ENCODE assay signal across 8 cellular contexts in genomic region chr2:110204408-110205385, GRCh38. TPM values are rescaled to one million over a fixed set of nuclear protein-coding genes. Genes with fewer than 3 reads are reported as not detected.
A peak's percentile ranks its signal among the peaks of the same experiment; 100 is the strongest.
DNase-seq lines count a peak whose midpoint lies in the region; ATAC-seq, FAIRE-seq and TF ChIP-seq lines count a peak whose summit lies in the region.

NPHP1 (minus strand) TSS chr2:110205013; CDS start chr2:110204968, 45 bp downstream.

- DNase-seq in AG09319 (ENCODE audit: extremely low read depth, low read depth) = peak; percentile 49
- DNase-seq in NCI-H2227 (lab: John Stamatoyannopoulos, UW; ENCODE audit: unreplicated experiment) = peak; percentile 94
- DNase-seq in activated CD4-positive, CD25-positive, alpha-beta regulatory T cell treated with anti-CD3 and anti-CD28 coated beads, Interleukin-2, amount 50 U/mL, for 16 hours (ENCODE audit: low read depth, low spot score) = peak; percentile 63
- DNase-seq in central memory CD4-positive, alpha-beta T cell = peak; percentile 82
- DNase-seq in keratinocyte (ENCODE audit: low read depth, low spot score) = no peak
- peak; percentile 62 to 85 (median 82) for DNase-seq in stimulated activated CD4-positive, alpha-beta T cell treated with anti-CD3 and anti-CD28 coated beads, Interleukin-12 subunit alpha, Interleukin-12 subunit beta, amount 100 ng/mL, for 48 hours (ENCODE audit: low read depth in 2 of 3, low spot score in 1 of 3)

- peak within 1 kb of the TSS; percentile 78 for H3K27ac ChIP-seq in keratinocyte (ENCODE audit: control insufficient read depth, insufficient read depth, low read length)

- H3K9me3 ChIP-seq in keratinocyte (ENCODE audit: control insufficient read depth, low read depth, low read length) = no peaks in the 10 kb centered on the region

- peaks cover 18% of the 10 kb centered on the region for H3K4me1 ChIP-seq in keratinocyte (ENCODE audit: control insufficient read depth, extremely low read depth, insufficient read depth, low read length)

- ATAC-seq in HG03139 (IDR thresholded peaks at IDR 0.05; ENCODE audit: unreplicated experiment) = peak; percentile 92

- no peaks in the 10 kb centered on the region for H3K27me3 ChIP-seq in keratinocyte (ENCODE audit: control insufficient read depth, extremely low read depth, insufficient read depth, low read length)

- peak within 1 kb of the TSS; percentile 81 for H3K9ac ChIP-seq in keratinocyte (ENCODE audit: control insufficient read depth, extremely low read depth, insufficient read depth, low read length)

- dilution Hi-C loops in keratinocyte (cut with MboI; ENCODE audit: extremely low pct_ligation_motif_present, low sequenced_read_pairs) = no loop called here

- H3K4me3 ChIP-seq in keratinocyte (ENCODE audit: control insufficient read depth in 2 of 3, extremely low read depth in 1 of 3, insufficient read depth in 2 of 3, low read depth in 1 of 3, low read length in 3 of 3) = peak within 1 kb of the TSS; percentile 50 to 89 (median 85)

- H3K4me2 ChIP-seq in keratinocyte (ENCODE audit: control insufficient read depth, extremely low read depth, insufficient read depth, low read depth, low read length) = peak within 1 kb of the TSS; percentile 99

- TF ChIP-seq POLR2A in GM18951 (IDR thresholded peaks at IDR 0.05; ENCODE audit: extremely low read depth, insufficient read depth, insufficient read length) = peak; percentile 73

- no peaks in the 10 kb centered on the region for H3K9me1 ChIP-seq in keratinocyte (ENCODE audit: control insufficient read depth, extremely low read depth, insufficient read depth, low read length)

- TF ChIP-seq CTCF in AG09319 (IDR thresholded peaks at IDR 0.05; ENCODE audit: low read depth, low read length) (no peak), keratinocyte (optimal IDR thresholded peaks at IDR 0.05 in 1 of 3, IDR thresholded peaks at IDR 0.05 in 1 of 3, conservative IDR thresholded peaks at IDR 0.05 in 1 of 3; ENCODE audit: extremely low read depth in 1 of 3, insufficient read depth in 2 of 3, low read length in 3 of 3) (no peak)

- H3K79me2 ChIP-seq in keratinocyte (ENCODE audit: control insufficient read depth, insufficient read depth, low read length) = no peaks in the 10 kb centered on the region

- no peak for FAIRE-seq in keratinocyte (lab: Jason Lieb, UNC)

- H4K20me1 ChIP-seq in keratinocyte (ENCODE audit: control insufficient read depth, extremely low read depth, insufficient read depth, low read length) = no peaks in the 10 kb centered on the region

- in situ Hi-C loops in GM18951 (cut with MboI; ENCODE audit: low sequenced_read_pairs, unreplicated experiment) = loop anchor here (25.0 kb wide), 1 partner anchor 267 kb away; no protein-coding TSS in a partner anchor

- H3K36me3 ChIP-seq in keratinocyte (ENCODE audit: control insufficient read depth in 2 of 2, extremely low read depth in 1 of 2, insufficient read depth in 2 of 2, low read length in 2 of 2) = peaks cover 0 to under 1% of the 10 kb centered on the region in 2 experiments

- peak within 1 kb of the TSS; percentile 96 for H2AFZ ChIP-seq in keratinocyte (ENCODE audit: control insufficient read depth, low read length)

RNA-seq across cellular contexts. Expression of gene NPHP1, which starts in this region (rescaled TPM):
- polyA plus RNA-seq in keratinocyte = 2.9 to 8.1 TPM (median 3.9 TPM) in 3 replicates
- polyA plus RNA-seq in keratinocyte (2011; ENCODE audit: low read depth) = 5.1 TPM
- 3.3 and 4.2 TPM in 2 replicates for polyA plus RNA-seq in keratinocyte (2011; cell fraction: cytosol; rRNA removed)
- polyA plus RNA-seq in keratinocyte (2011; cell fraction: nucleus; rRNA removed) = 4.3 and 5.7 TPM in 2 replicates
- 2.6 and 5.0 TPM in 2 replicates for polyA plus RNA-seq in keratinocyte (2012; ENCODE audit: low replicate concordance)
- 0.62 to 2.7 TPM (median 1.0 TPM) in 3 replicates for polyA minus RNA-seq in keratinocyte
- 0.96 TPM for polyA minus RNA-seq in keratinocyte (2011; cell fraction: cytosol; rRNA and poly(A)+ RNA removed)
- 1.9 and 2.2 TPM in 2 replicates for polyA minus RNA-seq in keratinocyte (2011; cell fraction: nucleus; rRNA and poly(A)+ RNA removed)
